In genomic region chr4:168886361-168886760, GRCh38 we compare ENCODE assay signal across 2 cellular contexts.
TF ChIP-seq lines count a peak whose summit lies in the region.

No MANE protein-coding gene starts in this region.

TF ChIP-seq in A549, 52 proteins besides CTCF, POLR2A, EP300 and RAD21:
- TF ChIP-seq MYC (IDR thresholded peaks at IDR 0.05; ENCODE audit: borderline replicate concordance, low read length) (no peak), HOXA7 (CRISPR knock-in tag; IDR thresholded peaks at IDR 0.05) (no peak), NR3C1 (IDR thresholded peaks at IDR 0.05) (no peak), CHD2 (IDR thresholded peaks at IDR 0.05; ENCODE audit: low read length, partially characterized antibody) (no peak), CEBPB (IDR thresholded peaks at IDR 0.05) (no peak), RNF2 (IDR thresholded peaks at IDR 0.05; ENCODE audit: borderline replicate concordance, low read depth) (no peak)

TF ChIP-seq in IMR-90, 13 proteins besides CTCF, POLR2A, EP300 and RAD21:
- TF ChIP-seq MXI1 (IDR thresholded peaks at IDR 0.05; ENCODE audit: borderline replicate concordance, low read depth, low read length) (no peak), CEBPB (IDR thresholded peaks at IDR 0.05; ENCODE audit: low read depth, low read length) (0 out of 2 replicates have a peak, but pooled peaks have one; percentile 21), NFE2L2 (IDR thresholded peaks at IDR 0.05; ENCODE audit: low read depth, low read length) (peak; percentile 78), MAFK (IDR thresholded peaks at IDR 0.05; ENCODE audit: low read depth, low read length) (peak; percentile 32; the same call in 1 of the 2 replicates)
- TF ChIP-seq, protein P1, sequence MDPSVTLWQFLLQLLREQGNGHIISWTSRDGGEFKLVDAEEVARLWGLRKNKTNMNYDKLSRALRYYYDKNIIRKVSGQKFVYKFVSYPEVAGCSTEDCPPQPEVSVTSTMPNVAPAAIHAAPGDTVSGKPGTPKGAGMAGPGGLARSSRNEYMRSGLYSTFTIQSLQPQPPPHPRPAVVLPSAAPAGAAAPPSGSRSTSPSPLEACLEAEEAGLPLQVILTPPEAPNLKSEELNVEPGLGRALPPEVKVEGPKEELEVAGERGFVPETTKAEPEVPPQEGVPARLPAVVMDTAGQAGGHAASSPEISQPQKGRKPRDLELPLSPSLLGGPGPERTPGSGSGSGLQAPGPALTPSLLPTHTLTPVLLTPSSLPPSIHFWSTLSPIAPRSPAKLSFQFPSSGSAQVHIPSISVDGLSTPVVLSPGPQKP (IDR thresholded peaks at IDR 0.05; ENCODE audit: borderline replicate concordance, low read depth, low read length) = no peak
